In genomic region chr20:48759631-48760245, GRCh38 we compare ENCODE assay signal across 12 cellular contexts.
DNase-seq lines count a peak whose midpoint lies in the region; ATAC-seq and TF ChIP-seq lines count a peak whose summit lies in the region.
"Had no signal": no experiment of that assay in that cellular context is flagged by ENCODE, and none has a peak within 500 bp of the region (broad histone marks: within the 10 kb centered on the region; RNA-seq: fewer than 3 reads in every experiment).

No MANE protein-coding gene starts in this region.

- H4K20me1 ChIP-seq in BLaER1 = no peaks in the 10 kb centered on the region

- POLR2A ChIA-PET in CD8-positive, alpha-beta T cell (lab: Charles Lee) = interaction anchor here (0.7 to 4.1 kb wide), 9 partner anchors 8 to 67 kb away, joined by 3 to 21 read pairs (median 4); partner anchors contain the start of gene PREX1
- POLR2A ChIA-PET in A673 (lab: Charles Lee; ENCODE audit: low non-redundant PET) = no interaction called here

- no peak for ATAC-seq in CD8-positive, alpha-beta T cell
- ATAC-seq in effector memory CD8-positive, alpha-beta T cell (replicated peaks) = no peak
- ATAC-seq in GM19328 (IDR thresholded peaks at IDR 0.05; ENCODE audit: unreplicated experiment) = no peak

- TF ChIP-seq CTCF in CD8-positive, alpha-beta T cell (IDR thresholded peaks at IDR 0.05) = no peak
- TF ChIP-seq CTCF in progenitor cell of endocrine pancreas (IDR thresholded peaks at IDR 0.05; ENCODE audit: unreplicated experiment) = no peak
- no peak for TF ChIP-seq CTCF in ascending aorta (IDR thresholded peaks at IDR 0.05)
- TF ChIP-seq CTCF in A673 (conservative IDR thresholded peaks at IDR 0.05; ENCODE audit: low read depth, low read length) = no peak

- H3K4me3 Mint-ChIP-seq in CD8-positive, alpha-beta T cell = peak overlapping the region; percentile 76
- H3K4me3 Mint-ChIP-seq in effector memory CD8-positive, alpha-beta T cell = peak overlapping the region; percentile 80
- no peak overlapping the region for H3K4me3 Mint-ChIP-seq in progenitor cell of endocrine pancreas (ENCODE audit: low read depth)
- H3K4me3 Mint-ChIP-seq: H9 had no signal

- H3K9me3 ChIP-seq in BLaER1 (peaks cover 12% of the 10 kb centered on the region), ascending aorta (peaks cover 0 to 1% of the 10 kb centered on the region in 2 donors), A673 (ENCODE audit: low read depth, low read length, poor library complexity, severe bottlenecking) (no peaks in the 10 kb centered on the region)
- peaks cover 4% of the 10 kb centered on the region for H3K9me3 ChIP-seq in CD8-positive, alpha-beta T cell (ENCODE audit: low read length)

- H3K4me3 ChIP-seq in BLaER1 (no peak overlapping the region), ascending aorta (no peak overlapping the region), A673 (ENCODE audit: low read depth, low read length, poor library complexity, severe bottlenecking) (no peak overlapping the region)
- peak overlapping the region; percentile 51 for H3K4me3 ChIP-seq in CD8-positive, alpha-beta T cell (ENCODE audit: low read depth, low read length)
- H3K4me3 ChIP-seq: hepatocyte had no signal

- H3K36me3 Mint-ChIP-seq in CD8-positive, alpha-beta T cell = peaks cover 25% of the 10 kb centered on the region
- H3K36me3 Mint-ChIP-seq in effector memory CD8-positive, alpha-beta T cell (ENCODE audit: insufficient read depth) = peaks cover 35% of the 10 kb centered on the region
- H3K36me3 Mint-ChIP-seq in progenitor cell of endocrine pancreas (ENCODE audit: insufficient read depth) = no peaks in the 10 kb centered on the region

- H3K4me1 Mint-ChIP-seq in CD8-positive, alpha-beta T cell (ENCODE audit: low read depth) = peaks cover 86% of the 10 kb centered on the region
- H3K4me1 Mint-ChIP-seq in effector memory CD8-positive, alpha-beta T cell (ENCODE audit: low read depth in 2 of 2) = peaks cover 80 to 83% of the 10 kb centered on the region in 2 donors
- no peaks in the 10 kb centered on the region for H3K4me1 Mint-ChIP-seq in progenitor cell of endocrine pancreas (ENCODE audit: low read depth)

- H3K9me3 Mint-ChIP-seq in CD8-positive, alpha-beta T cell = peaks cover 9% of the 10 kb centered on the region
- no peaks in the 10 kb centered on the region for H3K9me3 Mint-ChIP-seq in effector memory CD8-positive, alpha-beta T cell
- peaks cover 4% of the 10 kb centered on the region for H3K9me3 Mint-ChIP-seq in progenitor cell of endocrine pancreas (ENCODE audit: low read depth)

- H3K27me3 Mint-ChIP-seq in CD8-positive, alpha-beta T cell (ENCODE audit: low read depth) = no peaks in the 10 kb centered on the region
- no peaks in the 10 kb centered on the region for H3K27me3 Mint-ChIP-seq in effector memory CD8-positive, alpha-beta T cell
- no peaks in the 10 kb centered on the region for H3K27me3 Mint-ChIP-seq in progenitor cell of endocrine pancreas

- H3K4me1 ChIP-seq in BLaER1 (peaks cover 43% of the 10 kb centered on the region), ascending aorta (peaks cover 0 to 20% of the 10 kb centered on the region in 2 donors), A673 (ENCODE audit: insufficient read depth, low read length, poor library complexity, severe bottlenecking) (peaks cover 6% of the 10 kb centered on the region)
- H3K4me1 ChIP-seq in CD8-positive, alpha-beta T cell (ENCODE audit: insufficient read depth, low read length) = peaks cover 78% of the 10 kb centered on the region
- H3K4me1 ChIP-seq: parathyroid adenoma had no signal

- H3K4me2 ChIP-seq in BLaER1 = peak overlapping the region; percentile 73
- H3K4me2 ChIP-seq: hepatocyte had no signal

- H3K36me3 ChIP-seq in BLaER1 = no peaks in the 10 kb centered on the region
- H3K36me3 ChIP-seq in CD8-positive, alpha-beta T cell (ENCODE audit: insufficient read depth, low read length) = no peaks in the 10 kb centered on the region
- no peaks in the 10 kb centered on the region for H3K36me3 ChIP-seq in ascending aorta
- H3K36me3 ChIP-seq in A673 (ENCODE audit: insufficient read depth, low read length, poor library complexity, severe bottlenecking) = no peaks in the 10 kb centered on the region
- H3K36me3 ChIP-seq: brain microvascular endothelial cell had no signal

- peak overlapping the region; percentile 99 for H3K27ac Mint-ChIP-seq in CD8-positive, alpha-beta T cell
- peak overlapping the region; percentile 92 for H3K27ac Mint-ChIP-seq in effector memory CD8-positive, alpha-beta T cell
- H3K27ac Mint-ChIP-seq in progenitor cell of endocrine pancreas = no peak overlapping the region

- no peak overlapping the region for H3K9ac ChIP-seq in BLaER1
- H3K9ac ChIP-seq: parathyroid adenoma had no signal

- H3K27me3 ChIP-seq in BLaER1 (no peaks in the 10 kb centered on the region), ascending aorta (no peaks in the 10 kb centered on the region), A673 (replicated peaks; ENCODE audit: insufficient read depth, low read depth, low read length, poor library complexity) (no peaks in the 10 kb centered on the region)
- H3K27me3 ChIP-seq in CD8-positive, alpha-beta T cell (ENCODE audit: insufficient read depth, low read length) = no peaks in the 10 kb centered on the region
- H3K27me3 ChIP-seq: brain microvascular endothelial cell, hepatocyte had no signal

- CTCF ChIA-PET in CD8-positive, alpha-beta T cell (lab: Charles Lee) = interaction anchor here (0.6 to 1.2 kb wide), 3 partner anchors 9 to 1112 kb away, joined by 3 read pairs; no protein-coding TSS in a partner anchor
- CTCF ChIA-PET in A673 (lab: Charles Lee) = no interaction called here

- H3K27ac ChIP-seq in BLaER1 (no peak overlapping the region), ascending aorta (no peak overlapping the region), A673 (ENCODE audit: low read depth, low read length, poor library complexity, severe bottlenecking) (no peak overlapping the region)
- peak overlapping the region; percentile 87 for H3K27ac ChIP-seq in CD8-positive, alpha-beta T cell (ENCODE audit: low read depth, low read length)
- H3K27ac ChIP-seq: brain microvascular endothelial cell, hepatocyte had no signal

- intact Hi-C loops in CD8-positive, alpha-beta T cell (cut with DNase I, micrococcal nuclease) = loop anchor here (1.0 to 5.0 kb wide), 9 partner anchors 10 to 1402 kb away; partner anchors contain the start of genes PREX1 (in 1 of the 2) and ZMYND8 (in 1 of the 2)
- intact Hi-C loops in ascending aorta (cut with DNase I) (no loop called here), A673 (cut with micrococcal nuclease; ENCODE audit: unreplicated experiment) (no loop called here)

- BruUV-seq in A673 (replicated peaks; lab: Mats Ljungman, UMichigan) = no TSS peak

- DNase-seq in CD8-positive, alpha-beta T cell = no peak
- DNase-seq in NCI-H510A (lab: John Stamatoyannopoulos, UW) = peak; percentile 32
- no peak for DNase-seq in effector memory CD8-positive, alpha-beta T cell
- DNase-seq in progenitor cell of endocrine pancreas (ENCODE audit: low spot score, unreplicated experiment) = no peak
- no peak for DNase-seq in ascending aorta (ENCODE audit: low spot score in 2 of 2)
- no peak for DNase-seq in A673 (ENCODE audit: low spot score)
- DNase-seq: H9 had no signal

Comparison
In these comparisons a context has a peak if more than half of its experiments do, and no peak if none do; other contexts are left out.
1. intact Hi-C loops: an anchor here in CD8-positive, alpha-beta T cell (1.0 to 5.0 kb wide); none called in ascending aorta and A673.